In the genomic region with DNA sequence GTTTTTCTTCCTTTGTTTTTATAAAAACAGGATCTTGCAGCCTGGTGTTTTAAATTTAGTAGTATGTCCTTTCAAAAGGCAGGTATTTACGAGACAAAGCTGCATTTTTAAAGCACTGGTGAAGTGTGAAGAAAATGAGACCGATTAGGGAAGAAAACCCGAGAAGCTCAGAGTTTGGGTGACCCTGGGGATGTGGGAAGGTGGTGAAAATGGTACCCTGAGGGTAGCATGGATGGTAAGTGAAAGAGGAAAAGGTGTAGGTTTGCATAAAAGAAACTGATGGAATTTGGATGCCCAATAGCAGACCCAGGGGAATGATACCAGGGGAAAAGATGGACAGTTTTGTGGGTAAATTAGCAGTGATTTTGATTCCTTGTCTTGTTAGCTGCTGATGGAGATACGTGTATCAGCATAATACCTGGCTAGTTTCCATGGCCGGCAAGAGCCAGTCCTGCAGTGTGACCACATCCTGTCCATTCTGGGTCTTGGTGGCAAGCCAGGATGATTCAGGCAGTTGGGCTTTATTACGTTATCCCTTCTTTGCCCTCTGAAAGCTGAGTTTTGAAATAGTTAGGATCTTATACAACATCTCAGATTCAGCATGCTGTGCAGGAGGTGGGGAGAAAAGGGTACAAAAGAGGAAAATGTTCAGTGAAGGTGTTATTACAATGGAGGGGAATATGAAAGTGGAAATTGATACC, we compare ENCODE assay signal across 9 cellular contexts. TPM values are rescaled to one million over a fixed set of nuclear protein-coding genes. Genes with fewer than 3 reads are reported as not detected.
DNase-seq lines count a peak whose midpoint lies in the region; ATAC-seq and TF ChIP-seq lines count a peak whose summit lies in the region.
"Had no signal": no experiment of that assay in that cellular context is flagged by ENCODE, and none has a peak within 500 bp of the region (broad histone marks: within the 10 kb centered on the region; RNA-seq: fewer than 3 reads in every experiment).

No MANE protein-coding gene starts in this region.

- H3K4me1 Mint-ChIP-seq in CD14-positive monocyte (peaks cover 20% of the 10 kb centered on the region), progenitor cell of endocrine pancreas (ENCODE audit: low read depth) (peaks cover 6% of the 10 kb centered on the region)
- H3K4me1 Mint-ChIP-seq in CD4-positive, alpha-beta memory T cell = peaks cover 0 to 17% (median 8%) of the 10 kb centered on the region in 4 donors

- H3K27me3 Mint-ChIP-seq in CD14-positive monocyte (ENCODE audit: low read depth in 3 of 3) = peaks cover 0 to 3% (median 0%) of the 10 kb centered on the region in 3 donors
- no peaks in the 10 kb centered on the region for H3K27me3 Mint-ChIP-seq in progenitor cell of endocrine pancreas
- no peaks in the 10 kb centered on the region for H3K27me3 Mint-ChIP-seq in CD4-positive, alpha-beta memory T cell

- TF ChIP-seq CTCF in CD14-positive monocyte (IDR thresholded peaks at IDR 0.05) = no peak
- TF ChIP-seq CTCF in upper lobe of right lung (IDR thresholded peaks at IDR 0.05) = no peak
- no peak for TF ChIP-seq CTCF in progenitor cell of endocrine pancreas (IDR thresholded peaks at IDR 0.05; ENCODE audit: unreplicated experiment)

- H3K27ac Mint-ChIP-seq in CD14-positive monocyte (peak overlapping the region in 1 of 7 donors; percentile 65), progenitor cell of endocrine pancreas (no peak overlapping the region)
- H3K27ac Mint-ChIP-seq in CD4-positive, alpha-beta memory T cell = peak overlapping the region in 3 of 7 donors; percentile 18 to 60 (median 40)

- H3K9me3 ChIP-seq in Karpas-422 (ENCODE audit: low read length) = no peaks in the 10 kb centered on the region
- no peaks in the 10 kb centered on the region for H3K9me3 ChIP-seq in upper lobe of right lung
- H3K9me3 ChIP-seq in CD4-positive, alpha-beta memory T cell (ENCODE audit: control insufficient read depth in 1 of 2, low read length in 2 of 2) = no peaks in the 10 kb centered on the region

- H3K4me3 ChIP-seq in Karpas-422 (ENCODE audit: low read length) (no peak overlapping the region), upper lobe of right lung (no peak overlapping the region)
- no peak overlapping the region for H3K4me3 ChIP-seq in CD4-positive, alpha-beta memory T cell (ENCODE audit: low read length in 2 of 2)

- H3K79me2 ChIP-seq in Karpas-422 (ENCODE audit: low read length) = peaks cover 90% of the 10 kb centered on the region

- H3K4me3 Mint-ChIP-seq in CD14-positive monocyte (no peak overlapping the region), progenitor cell of endocrine pancreas (ENCODE audit: low read depth) (no peak overlapping the region)
- no peak overlapping the region for H3K4me3 Mint-ChIP-seq in CD4-positive, alpha-beta memory T cell

- no peaks in the 10 kb centered on the region for H3K9me3 Mint-ChIP-seq in CD14-positive monocyte
- H3K9me3 Mint-ChIP-seq in progenitor cell of endocrine pancreas (ENCODE audit: low read depth) = no peaks in the 10 kb centered on the region
- no peaks in the 10 kb centered on the region for H3K9me3 Mint-ChIP-seq in CD4-positive, alpha-beta memory T cell

- H3K27ac ChIP-seq in Karpas-422 (ENCODE audit: low read length) (0 out of 2 replicates have a peak overlapping the region, but pooled peaks have one; percentile 27), upper lobe of right lung (no peak overlapping the region)
- H3K27ac ChIP-seq in CD4-positive, alpha-beta memory T cell (ENCODE audit: low read depth, low read length) = no peak overlapping the region

- POLR2A ChIA-PET in CD4-positive, alpha-beta memory T cell (lab: Charles Lee; ENCODE audit: partially characterized antibody) = no interaction called here

- H4K20me1 ChIP-seq in Karpas-422 (ENCODE audit: insufficient read depth, low read depth, low read length) = no peaks in the 10 kb centered on the region

- peaks cover 37% of the 10 kb centered on the region for H3K4me1 ChIP-seq in Karpas-422 (ENCODE audit: low read length)
- peaks cover 11% of the 10 kb centered on the region for H3K4me1 ChIP-seq in upper lobe of right lung
- H3K4me1 ChIP-seq in CD4-positive, alpha-beta memory T cell (ENCODE audit: insufficient read depth, low read length) = no peaks in the 10 kb centered on the region

- H3K4me2 ChIP-seq in Karpas-422 (ENCODE audit: low read depth, low read length, poor library complexity, severe bottlenecking) = no peak overlapping the region

- ATAC-seq in upper lobe of right lung = peak; percentile 87

- no peak for TF ChIP-seq POLR2A in erythroblast (IDR thresholded peaks at IDR 0.05; ENCODE audit: low read length)

- H3K36me3 ChIP-seq in Karpas-422 (ENCODE audit: insufficient read depth, low read length) = 0 out of 2 replicates have a peak, but pooled peaks cover 4% of the 10 kb centered on the region
- H3K36me3 ChIP-seq in upper lobe of right lung = no peaks in the 10 kb centered on the region
- H3K36me3 ChIP-seq in CD4-positive, alpha-beta memory T cell (ENCODE audit: insufficient read depth, low read length) = no peaks in the 10 kb centered on the region

- CTCF ChIA-PET in CD4-positive, alpha-beta memory T cell (lab: Charles Lee; ENCODE audit: partially characterized antibody) = no interaction called here

- no peaks in the 10 kb centered on the region for H3K27me3 ChIP-seq in Karpas-422 (ENCODE audit: low read length)
- H3K27me3 ChIP-seq in upper lobe of right lung = no peaks in the 10 kb centered on the region
- no peaks in the 10 kb centered on the region for H3K27me3 ChIP-seq in CD4-positive, alpha-beta memory T cell (ENCODE audit: insufficient read depth, low read length)
- H3K27me3 ChIP-seq: dorsolateral prefrontal cortex had no signal

- intact Hi-C loops in CD14-positive monocyte (cut with micrococcal nuclease) (no loop called here), upper lobe of right lung (cut with DNase I) (no loop called here)
- intact Hi-C loops in CD4-positive, alpha-beta memory T cell (cut with micrococcal nuclease) = no loop called here

- H3K36me3 Mint-ChIP-seq in CD14-positive monocyte = peaks cover 6 to 8% of the 10 kb centered on the region in 2 donors
- H3K36me3 Mint-ChIP-seq in progenitor cell of endocrine pancreas (ENCODE audit: insufficient read depth) = peaks cover 20% of the 10 kb centered on the region
- H3K36me3 Mint-ChIP-seq in CD4-positive, alpha-beta memory T cell = peaks cover 2 to 27% of the 10 kb centered on the region in 2 donors

- H3K9ac ChIP-seq in Karpas-422 (ENCODE audit: low read length) = no peak overlapping the region

- no peak overlapping the region for H2AFZ ChIP-seq in Karpas-422 (ENCODE audit: low read length)

- DNase-seq in CD14-positive monocyte (ENCODE audit: low spot score) (peak; percentile 56), Karpas-422 (peak; percentile 23), amniotic stem cell (lab: John Stamatoyannopoulos, UW) (peak; percentile 93), iPS-NIHi11 (ENCODE audit: low spot score) (peak; percentile 59), upper lobe of right lung (peak; percentile 67), progenitor cell of endocrine pancreas (ENCODE audit: low spot score, unreplicated experiment) (no peak), erythroblast (lab: John Stamatoyannopoulos, UW) (no peak)
- DNase-seq in CD4-positive, alpha-beta memory T cell = no peak

- H3K9me2 ChIP-seq in Karpas-422 (replicated peaks; ENCODE audit: insufficient read depth, low read length) = no peaks in the 10 kb centered on the region

RNA-seq across cellular contexts. Expression of gene BICD1, which starts 8.9 kb away (rescaled TPM):
- polyA plus RNA-seq in CD14-positive monocyte = 1 to 10 TPM in 1 of 2 donors, under 1 TPM in 1; 0.55 to 1.6 TPM
- total RNA-seq in Karpas-422 (2014; rRNA removed; shearing (Covaris generic); ENCODE audit: low replicate concordance) = 39.6 and 55.7 TPM in 2 replicates
- 18.0 TPM for total RNA-seq in upper lobe of right lung
- 88.4 and 92.8 TPM in 2 replicates for total RNA-seq in progenitor cell of endocrine pancreas
- 10 to 100 TPM; 16.1 to 20.3 TPM for total RNA-seq in CD4-positive, alpha-beta memory T cell
- 1 to 10 TPM; 3.7 to 8.7 TPM for polyA plus RNA-seq in CD4-positive, alpha-beta memory T cell

Comparison
In these comparisons a context has a peak if more than half of its experiments do, and no peak if none do; other contexts are left out.
1. DNase-seq: peak in CD14-positive monocyte (single experiment), Karpas-422 (single experiment), amniotic stem cell (single experiment), iPS-NIHi11 (single experiment) and upper lobe of right lung (single experiment); none in progenitor cell of endocrine pancreas (single experiment), CD4-positive, alpha-beta memory T cell (0 of 5) and erythroblast (0 of 2).